In genomic region chr21:33029512-33029921, GRCh38 we compare ENCODE assay signal across 1 cellular context.
TF ChIP-seq lines count a peak whose summit lies in the region.

No MANE protein-coding gene starts in this region.

TF ChIP-seq in GM23338, 12 proteins besides CTCF, POLR2A, EP300 and RAD21 (continued from another document):
- TF ChIP-seq, protein P1, sequence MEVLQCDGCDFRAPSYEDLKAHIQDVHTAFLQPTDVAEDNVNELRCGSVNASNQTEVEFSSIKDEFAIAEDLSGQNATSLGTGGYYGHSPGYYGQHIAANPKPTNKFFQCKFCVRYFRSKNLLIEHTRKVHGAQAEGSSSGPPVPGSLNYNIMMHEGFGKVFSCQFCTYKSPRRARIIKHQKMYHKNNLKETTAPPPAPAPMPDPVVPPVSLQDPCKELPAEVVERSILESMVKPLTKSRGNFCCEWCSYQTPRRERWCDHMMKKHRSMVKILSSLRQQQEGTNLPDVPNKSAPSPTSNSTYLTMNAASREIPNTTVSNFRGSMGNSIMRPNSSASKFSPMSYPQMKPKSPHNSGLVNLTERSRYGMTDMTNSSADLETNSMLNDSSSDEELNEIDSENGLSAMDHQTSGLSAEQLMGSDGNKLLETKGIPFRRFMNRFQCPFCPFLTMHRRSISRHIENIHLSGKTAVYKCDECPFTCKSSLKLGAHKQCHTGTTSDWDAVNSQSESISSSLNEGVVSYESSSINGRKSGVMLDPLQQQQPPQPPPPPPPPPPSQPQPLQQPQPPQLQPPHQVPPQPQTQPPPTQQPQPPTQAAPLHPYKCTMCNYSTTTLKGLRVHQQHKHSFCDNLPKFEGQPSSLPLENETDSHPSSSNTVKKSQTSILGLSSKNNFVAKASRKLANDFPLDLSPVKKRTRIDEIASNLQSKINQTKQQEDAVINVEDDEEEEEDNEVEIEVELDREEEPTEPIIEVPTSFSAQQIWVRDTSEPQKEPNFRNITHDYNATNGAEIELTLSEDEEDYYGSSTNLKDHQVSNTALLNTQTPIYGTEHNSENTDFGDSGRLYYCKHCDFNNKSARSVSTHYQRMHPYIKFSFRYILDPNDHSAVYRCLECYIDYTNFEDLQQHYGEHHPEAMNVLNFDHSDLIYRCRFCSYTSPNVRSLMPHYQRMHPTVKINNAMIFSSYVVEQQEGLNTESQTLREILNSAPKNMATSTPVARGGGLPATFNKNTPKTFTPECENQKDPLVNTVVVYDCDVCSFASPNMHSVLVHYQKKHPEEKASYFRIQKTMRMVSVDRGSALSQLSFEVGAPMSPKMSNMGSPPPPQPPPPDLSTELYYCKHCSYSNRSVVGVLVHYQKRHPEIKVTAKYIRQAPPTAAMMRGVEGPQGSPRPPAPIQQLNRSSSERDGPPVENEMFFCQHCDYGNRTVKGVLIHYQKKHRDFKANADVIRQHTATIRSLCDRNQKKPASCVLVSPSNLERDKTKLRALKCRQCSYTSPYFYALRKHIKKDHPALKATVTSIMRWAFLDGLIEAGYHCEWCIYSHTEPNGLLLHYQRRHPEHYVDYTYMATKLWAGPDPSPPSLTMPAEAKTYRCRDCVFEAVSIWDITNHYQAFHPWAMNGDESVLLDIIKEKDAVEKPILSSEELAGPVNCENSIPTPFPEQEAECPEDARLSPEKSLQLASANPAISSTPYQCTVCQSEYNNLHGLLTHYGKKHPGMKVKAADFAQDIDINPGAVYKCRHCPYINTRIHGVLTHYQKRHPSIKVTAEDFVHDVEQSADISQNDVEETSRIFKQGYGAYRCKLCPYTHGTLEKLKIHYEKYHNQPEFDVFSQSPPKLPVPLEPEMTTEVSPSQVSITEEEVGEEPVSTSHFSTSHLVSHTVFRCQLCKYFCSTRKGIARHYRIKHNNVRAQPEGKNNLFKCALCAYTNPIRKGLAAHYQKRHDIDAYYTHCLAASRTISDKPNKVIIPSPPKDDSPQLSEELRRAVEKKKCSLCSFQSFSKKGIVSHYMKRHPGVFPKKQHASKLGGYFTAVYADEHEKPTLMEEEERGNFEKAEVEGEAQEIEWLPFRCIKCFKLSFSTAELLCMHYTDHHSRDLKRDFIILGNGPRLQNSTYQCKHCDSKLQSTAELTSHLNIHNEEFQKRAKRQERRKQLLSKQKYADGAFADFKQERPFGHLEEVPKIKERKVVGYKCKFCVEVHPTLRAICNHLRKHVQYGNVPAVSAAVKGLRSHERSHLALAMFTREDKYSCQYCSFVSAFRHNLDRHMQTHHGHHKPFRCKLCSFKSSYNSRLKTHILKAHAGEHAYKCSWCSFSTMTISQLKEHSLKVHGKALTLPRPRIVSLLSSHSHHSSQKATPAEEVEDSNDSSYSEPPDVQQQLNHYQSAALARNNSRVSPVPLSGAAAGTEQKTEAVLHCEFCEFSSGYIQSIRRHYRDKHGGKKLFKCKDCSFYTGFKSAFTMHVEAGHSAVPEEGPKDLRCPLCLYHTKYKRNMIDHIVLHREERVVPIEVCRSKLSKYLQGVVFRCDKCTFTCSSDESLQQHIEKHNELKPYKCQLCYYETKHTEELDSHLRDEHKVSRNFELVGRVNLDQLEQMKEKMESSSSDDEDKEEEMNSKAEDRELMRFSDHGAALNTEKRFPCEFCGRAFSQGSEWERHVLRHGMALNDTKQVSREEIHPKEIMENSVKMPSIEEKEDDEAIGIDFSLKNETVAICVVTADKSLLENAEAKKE (CRISPR knock-in tag; IDR thresholded peaks at IDR 0.05) = no peak
- TF ChIP-seq ZNF114 (CRISPR knock-in tag; IDR thresholded peaks at IDR 0.05) (no peak), EZH2phosphoT487 (IDR thresholded peaks at IDR 0.05; ENCODE audit: unreplicated experiment) (no peak)
